In the genomic region with DNA sequence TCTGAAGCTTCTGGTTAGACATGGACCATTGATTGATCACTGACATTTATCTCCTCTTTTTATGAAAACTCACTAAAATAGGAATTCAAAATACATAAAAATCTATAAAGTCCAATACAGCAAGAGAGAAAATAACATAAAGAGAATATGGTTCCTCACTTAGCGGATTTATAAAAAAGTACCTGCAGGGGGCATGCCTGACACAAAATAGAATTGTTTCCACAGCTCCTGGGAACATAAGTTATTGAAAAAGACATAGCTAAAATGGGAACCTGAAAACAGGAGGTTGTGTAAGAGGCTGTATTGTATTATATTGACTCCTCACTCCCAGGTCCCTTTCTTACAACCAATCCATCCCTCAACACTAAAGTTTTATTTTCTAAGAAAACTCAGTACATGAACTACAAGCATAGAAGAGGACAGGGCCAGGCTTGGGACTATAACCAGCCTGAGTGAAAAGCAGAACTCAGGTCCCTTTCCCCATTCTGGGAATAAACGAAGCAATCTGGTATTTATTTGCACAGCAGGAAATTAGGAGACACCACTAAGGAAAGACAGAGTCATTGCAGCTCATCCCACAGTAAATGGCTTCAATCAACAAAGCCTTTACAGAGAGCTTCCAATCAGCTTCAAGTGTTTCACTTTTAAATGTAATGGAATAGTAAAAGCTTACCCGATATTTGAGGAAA, we compare ENCODE assay signal across 8 cellular contexts.
DNase-seq lines count a peak whose midpoint lies in the region; ATAC-seq, FAIRE-seq and TF ChIP-seq lines count a peak whose summit lies in the region.

No MANE protein-coding gene starts in this region.

- no peaks in the 10 kb centered on the region for H3K36me3 Mint-ChIP-seq in endodermal cell (ENCODE audit: low read depth)

- no peak for TF ChIP-seq POLR2A in GM12891 (IDR thresholded peaks at IDR 0.05; ENCODE audit: low read depth, low read length)

- DNase-seq in NCI-H446 (lab: John Stamatoyannopoulos, UW) (peak; percentile 19 to 74), endodermal cell (peak; percentile 47), NCI-H2171 treated with DMSO at 0.1 percent for 48 hours (lab: John Stamatoyannopoulos, UW) (no peak), islet precursor cell (no peak), GM12891 (ENCODE audit: insufficient read length, low spot score) (no peak), AG20443 (ENCODE audit: low spot score) (no peak)

- peak; percentile 20; the same call in 1 of the 2 replicates for TF ChIP-seq CTCF in GM12874 (IDR thresholded peaks at IDR 0.05; ENCODE audit: insufficient read depth, low read depth, low read length)
- peak; percentile 64 for TF ChIP-seq CTCF in endodermal cell (conservative IDR thresholded peaks at IDR 0.05)

- H3K27me3 ChIP-seq in endodermal cell (ENCODE audit: control insufficient read depth, insufficient read depth, low read length, poor library complexity, severe bottlenecking) = no peaks in the 10 kb centered on the region

- H3K36me3 ChIP-seq in endodermal cell (ENCODE audit: control insufficient read depth, insufficient read depth, low read length) = no peaks in the 10 kb centered on the region

- H3K4me1 ChIP-seq in endodermal cell (ENCODE audit: control insufficient read depth, insufficient read depth, low read length) = peaks cover 9% of the 10 kb centered on the region

- no peaks in the 10 kb centered on the region for H3K27me3 Mint-ChIP-seq in endodermal cell (ENCODE audit: insufficient read depth)

- H3K4me1 Mint-ChIP-seq in endodermal cell = peaks cover 28% of the 10 kb centered on the region

- H3K9me3 ChIP-seq in endodermal cell (ENCODE audit: control insufficient read depth, low read length) = no peaks in the 10 kb centered on the region

- no peak overlapping the region for H3K9ac ChIP-seq in endodermal cell (ENCODE audit: extremely low read depth, low read length, poor library complexity, severe bottlenecking)

- 33 to 40% methylated on average over 1 to 3 of the region's 3 CpGs for WGBS in endodermal cell (ENCODE audit: insufficient coverage in 1 of 2, insufficient read length in 1 of 2), 2 experiments

- no peaks in the 10 kb centered on the region for H3K9me3 Mint-ChIP-seq in endodermal cell

- peak overlapping the region; percentile 25 for H3K4me3 ChIP-seq in endodermal cell (ENCODE audit: low read length)

- peak; percentile 52 for ATAC-seq in HG02678 (IDR thresholded peaks at IDR 0.05; ENCODE audit: unreplicated experiment)

- H3K4me3 Mint-ChIP-seq in endodermal cell = no peak overlapping the region

- FAIRE-seq in GM12891 (lab: Jason Lieb, UNC) = no peak

- peak overlapping the region; percentile 21 for H3K27ac ChIP-seq in endodermal cell (ENCODE audit: low read depth, low read length)

- peak overlapping the region; percentile 88 for H3K27ac Mint-ChIP-seq in endodermal cell

TF ChIP-seq in GM12891, 5 proteins besides CTCF, POLR2A, EP300 and RAD21:
- TF ChIP-seq SPI1 (IDR thresholded peaks at IDR 0.05; ENCODE audit: low read depth, low read length) (no peak), TAF1 (IDR thresholded peaks at IDR 0.05; ENCODE audit: low read depth, low read length) (no peak)

Comparison
In these comparisons a context has a peak if more than half of its experiments do, and no peak if none do; other contexts are left out.
1. DNase-seq: peak in NCI-H446 (2 of 2) and endodermal cell (single experiment); none in NCI-H2171 treated with DMSO at 0.1 percent for 48 hours (single experiment), islet precursor cell (single experiment), GM12891 (single experiment) and AG20443 (single experiment).